In genomic region chr7:116955340-116955739, GRCh38 we compare ENCODE assay signal across 9 cellular contexts. TPM values are rescaled to one million over a fixed set of nuclear protein-coding genes. Genes with fewer than 3 reads are reported as not detected.
DNase-seq lines count a peak whose midpoint lies in the region; ATAC-seq and TF ChIP-seq lines count a peak whose summit lies in the region.
"Had no signal": no experiment of that assay in that cellular context is flagged by ENCODE, and none has a peak within 500 bp of the region (broad histone marks: within the 10 kb centered on the region; RNA-seq: fewer than 3 reads in every experiment).

No MANE protein-coding gene starts in this region.

- CTCF ChIA-PET in PC-9 (lab: Charles Lee) = no interaction called here

- H3K27ac Mint-ChIP-seq in endothelial cell (ENCODE audit: unreplicated experiment) (peak overlapping the region; percentile 99), progenitor cell of endocrine pancreas (peak overlapping the region; percentile 99)

- TF ChIP-seq CTCF in GM12865 (IDR thresholded peaks at IDR 0.05; ENCODE audit: insufficient read depth, low read depth, low read length, missing control alignments) = no peak
- TF ChIP-seq CTCF in PC-9 (conservative IDR thresholded peaks at IDR 0.05) = no peak
- no peak for TF ChIP-seq CTCF in endothelial cell (IDR thresholded peaks at IDR 0.05; ENCODE audit: unreplicated experiment)
- TF ChIP-seq CTCF in progenitor cell of endocrine pancreas (IDR thresholded peaks at IDR 0.05; ENCODE audit: unreplicated experiment) = no peak

- H3K4me2 ChIP-seq in PC-9 = peak overlapping the region; percentile 85

- ATAC-seq in HG02852 (IDR thresholded peaks at IDR 0.05; ENCODE audit: unreplicated experiment) (no peak), aorta (ENCODE audit: low FRiP score) (no peak)

- H3K27me3 Mint-ChIP-seq in endothelial cell (ENCODE audit: unreplicated experiment) (peaks cover 12% of the 10 kb centered on the region), progenitor cell of endocrine pancreas (no peaks in the 10 kb centered on the region)

- H3K36me3 ChIP-seq in PC-9 (ENCODE audit: low read depth) = no peaks in the 10 kb centered on the region
- H3K36me3 ChIP-seq in aorta (ENCODE audit: control insufficient read depth in 1 of 2, insufficient read depth in 2 of 2, low read length in 1 of 2) = no peaks in the 10 kb centered on the region

- H3K4me1 Mint-ChIP-seq in endothelial cell (ENCODE audit: unreplicated experiment) (peaks cover 30% of the 10 kb centered on the region), progenitor cell of endocrine pancreas (ENCODE audit: low read depth) (peaks cover 16% of the 10 kb centered on the region)

- H2AFZ ChIP-seq in PC-9 = no peak overlapping the region

- H3K4me1 ChIP-seq in PC-9 (replicated peaks; ENCODE audit: insufficient read depth) (peaks cover 24% of the 10 kb centered on the region), aorta (ENCODE audit: control insufficient read depth in 1 of 2, insufficient read depth in 2 of 2, low read length in 2 of 2) (peaks cover 2% of the 10 kb centered on the region in 2 donors)

- H4K20me1 ChIP-seq in PC-9 (ENCODE audit: insufficient read depth) = peaks cover 3% of the 10 kb centered on the region; the same call in 1 of the 2 replicates

- H3K4me3 ChIP-seq in GM12865 (ENCODE audit: low read depth, low read length) = peak overlapping the region; percentile 68
- peak overlapping the region; percentile 95; the same call in 1 of the 2 replicates for H3K4me3 ChIP-seq in PC-9
- peak overlapping the region in 1 of 2 donors; percentile 99 for H3K4me3 ChIP-seq in aorta (ENCODE audit: low read length in 2 of 2)

- H3K27me3 ChIP-seq in PC-9 (ENCODE audit: insufficient read depth, low read depth) = no peaks in the 10 kb centered on the region
- H3K27me3 ChIP-seq in aorta (ENCODE audit: control insufficient read depth in 1 of 2, insufficient read depth in 2 of 2, low read length in 1 of 2) = no peaks in the 10 kb centered on the region

- peak; percentile 44 for DNase-seq in GM12865 (ENCODE audit: low read depth)
- DNase-seq in PC-9 = no peak
- no peak for DNase-seq in endothelial cell (ENCODE audit: low spot score)
- no peak for DNase-seq in progenitor cell of endocrine pancreas (ENCODE audit: low spot score, unreplicated experiment)
- no peak for DNase-seq in RPMI8226
- no peak for DNase-seq in NCI-H2196 treated with DMSO at 0.1 percent for 48 hours (lab: John Stamatoyannopoulos, UW; ENCODE audit: unreplicated experiment)
- no peak for DNase-seq in aorta
- DNase-seq: NCI-H1436 treated with DMSO at 0.1 percent for 48 hours had no signal

- TSS peak; percentile 32 for BruUV-seq in PC-9 (replicated peaks; lab: Mats Ljungman, UMichigan)

- H3K9me2 ChIP-seq in PC-9 (ENCODE audit: insufficient read depth) = no peaks in the 10 kb centered on the region

- H3F3A ChIP-seq in PC-9 (ENCODE audit: insufficient read depth, low read depth) = no peaks in the 10 kb centered on the region

- peak overlapping the region; percentile 99 for H3K4me3 Mint-ChIP-seq in endothelial cell (ENCODE audit: unreplicated experiment)
- H3K4me3 Mint-ChIP-seq in progenitor cell of endocrine pancreas (ENCODE audit: low read depth) = peak overlapping the region; percentile 94

- POLR2A ChIA-PET in PC-9 (lab: Charles Lee; ENCODE audit: unreplicated experiment) = no interaction called here

- H3K27ac ChIP-seq in PC-9 (no peak overlapping the region), aorta (ENCODE audit: low read depth in 1 of 2, low read length in 2 of 2) (no peak overlapping the region)

- H3K9me3 ChIP-seq in PC-9 (ENCODE audit: insufficient read depth, low read depth) (no peaks in the 10 kb centered on the region), aorta (ENCODE audit: control insufficient read depth, low read length) (no peaks in the 10 kb centered on the region)

- H3K36me3 Mint-ChIP-seq in endothelial cell (ENCODE audit: low read depth, unreplicated experiment) (peaks cover 9% of the 10 kb centered on the region), progenitor cell of endocrine pancreas (ENCODE audit: insufficient read depth) (peaks cover 2% of the 10 kb centered on the region)

- intact Hi-C loops in PC-9 (cut with micrococcal nuclease; ENCODE audit: unreplicated experiment) = no loop called here
- intact Hi-C loops in aorta (cut with DNase I) = no loop called here

- H3K9me3 Mint-ChIP-seq in endothelial cell (ENCODE audit: unreplicated experiment) = no peaks in the 10 kb centered on the region
- H3K9me3 Mint-ChIP-seq in progenitor cell of endocrine pancreas (ENCODE audit: low read depth) = no peaks in the 10 kb centered on the region

- peaks cover 60% of the 10 kb centered on the region for H3K79me2 ChIP-seq in PC-9 (ENCODE audit: low read depth)

RNA-seq across cellular contexts. Expression of gene ST7, which starts 2.0 kb away (rescaled TPM):
- total RNA-seq in PC-9 (2021) (16.3 and 25.8 TPM in 2 replicates), endothelial cell (ENCODE audit: unreplicated experiment) (44.1 TPM), progenitor cell of endocrine pancreas (21.9 and 24.8 TPM in 2 replicates), aorta (10 to 100 TPM; 32.1 to 35.3 TPM)
- 10 to 100 TPM; 24.2 to 31.7 TPM for polyA plus RNA-seq in aorta
